Comparison of ENCODE assay signal across 1 cellular context in the genomic region with DNA sequence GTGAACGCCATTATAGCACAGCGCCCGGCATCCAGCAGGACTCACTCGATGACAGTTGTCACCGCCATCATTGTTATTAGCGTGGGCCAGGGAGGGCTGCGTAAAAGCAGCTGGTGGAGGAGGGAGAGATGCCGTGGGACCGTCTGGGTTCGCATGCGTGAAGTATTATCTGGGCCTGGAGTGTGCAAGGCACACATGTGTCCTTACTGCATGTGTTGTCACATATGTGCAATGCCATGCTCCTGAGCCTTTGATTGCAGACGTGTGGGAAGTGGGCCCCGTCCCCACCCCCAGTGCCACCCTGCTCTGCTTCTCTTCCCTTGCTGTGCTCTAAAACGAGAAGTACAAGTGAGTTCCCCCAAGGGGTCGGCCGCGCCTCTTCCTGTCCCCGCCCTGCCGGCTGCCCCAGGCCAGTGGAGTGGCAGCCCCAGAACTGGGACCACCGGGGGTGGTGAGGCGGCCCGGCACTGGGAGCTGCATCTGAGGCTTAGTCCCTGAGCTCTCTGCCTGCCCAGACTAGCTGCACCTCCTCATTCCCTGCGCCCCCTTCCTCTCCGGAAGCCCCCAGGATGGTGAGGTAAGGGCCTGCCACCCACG.
TF ChIP-seq lines count a peak whose summit lies in the region.

Gene PTPN6, plus strand, starts transcription at position 413 of the 597 bp plus-strand sequence. Its CDS starts 157 bp downstream, at position 570.

TF ChIP-seq in GM23338, 12 proteins besides CTCF, POLR2A, EP300 and RAD21 (continued from another document):
- TF ChIP-seq ZNF462 (CRISPR knock-in tag; IDR thresholded peaks at IDR 0.05), result no peak
- no peak for TF ChIP-seq JUNB (IDR thresholded peaks at IDR 0.05; ENCODE audit: unreplicated experiment)
- TF ChIP-seq EZH2phosphoT487 (IDR thresholded peaks at IDR 0.05; ENCODE audit: unreplicated experiment), result no peak
- no peak for TF ChIP-seq REST (IDR thresholded peaks at IDR 0.05; ENCODE audit: unreplicated experiment)
- TF ChIP-seq, protein P1, sequence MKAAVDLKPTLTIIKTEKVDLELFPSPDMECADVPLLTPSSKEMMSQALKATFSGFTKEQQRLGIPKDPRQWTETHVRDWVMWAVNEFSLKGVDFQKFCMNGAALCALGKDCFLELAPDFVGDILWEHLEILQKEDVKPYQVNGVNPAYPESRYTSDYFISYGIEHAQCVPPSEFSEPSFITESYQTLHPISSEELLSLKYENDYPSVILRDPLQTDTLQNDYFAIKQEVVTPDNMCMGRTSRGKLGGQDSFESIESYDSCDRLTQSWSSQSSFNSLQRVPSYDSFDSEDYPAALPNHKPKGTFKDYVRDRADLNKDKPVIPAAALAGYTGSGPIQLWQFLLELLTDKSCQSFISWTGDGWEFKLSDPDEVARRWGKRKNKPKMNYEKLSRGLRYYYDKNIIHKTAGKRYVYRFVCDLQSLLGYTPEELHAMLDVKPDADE (IDR thresholded peaks at IDR 0.05), result no peak
- TF ChIP-seq NANOG (IDR thresholded peaks at IDR 0.05; ENCODE audit: borderline replicate concordance), result no peak
- no peak for TF ChIP-seq CREB1 (CRISPR knock-in tag; IDR thresholded peaks at IDR 0.05; ENCODE audit: low read depth)
TF ChIP-seq in GM23338: peak in this region for 0.
